In the genomic region with DNA sequence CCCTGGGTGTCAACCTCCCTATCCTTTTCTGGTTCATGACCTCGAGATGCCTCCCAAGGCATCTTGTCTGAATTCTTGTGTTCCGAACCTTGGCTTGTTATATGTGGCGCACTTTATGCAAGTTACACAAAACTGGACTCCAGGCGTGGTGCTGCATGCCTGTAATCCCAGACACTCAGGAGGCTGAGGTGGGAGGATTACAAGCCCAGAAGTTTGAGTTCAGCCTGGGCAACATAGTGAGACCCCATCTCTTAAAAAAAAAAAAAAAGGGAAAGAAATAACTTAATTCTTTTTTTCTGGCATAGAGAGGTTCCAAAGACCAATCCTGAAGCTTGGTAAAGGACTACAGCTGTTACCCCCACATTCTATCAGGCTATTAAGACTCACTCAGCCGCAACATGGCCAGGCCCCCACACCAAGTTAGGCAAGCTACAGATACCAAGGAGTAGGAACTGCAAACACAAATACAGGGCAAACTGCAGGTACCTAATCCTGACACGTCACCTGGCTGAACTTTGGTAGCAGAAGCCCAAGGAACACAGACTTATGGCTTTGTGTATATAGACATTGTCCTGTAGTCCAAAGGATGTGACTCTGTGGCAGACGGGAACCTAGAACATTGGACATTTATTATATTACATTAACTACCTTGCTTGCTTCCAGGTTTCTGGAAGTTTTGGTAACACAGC, we compare ENCODE assay signal across 7 cellular contexts. TPM values are rescaled to one million over a fixed set of nuclear protein-coding genes. Genes with fewer than 3 reads are reported as not detected.
DNase-seq lines count a peak whose midpoint lies in the region; ATAC-seq and TF ChIP-seq lines count a peak whose summit lies in the region.

No MANE protein-coding gene starts in this region.

- peaks cover 20% of the 10 kb centered on the region for H3K4me1 Mint-ChIP-seq in activated naive CD8-positive, alpha-beta T cell (ENCODE audit: low read depth)
- peaks cover 43% of the 10 kb centered on the region for H3K4me1 Mint-ChIP-seq in stimulated activated naive CD8-positive, alpha-beta T cell treated with anti-CD3 and anti-CD28 coated beads, Interleukin-15, amount 100 ng/mL, for 72 hours

- no peak for TF ChIP-seq CTCF in kidney epithelial cell (IDR thresholded peaks at IDR 0.05; ENCODE audit: insufficient read depth, low read length, poor library complexity, severe bottlenecking)

- DNase-seq in HuH-7 (ENCODE audit: low spot score) (peak; percentile 83), kidney epithelial cell (ENCODE audit: low read depth) (no peak), NCI-H128 (lab: John Stamatoyannopoulos, UW; ENCODE audit: unreplicated experiment) (no peak), activated gamma-delta T cell (lab: John Stamatoyannopoulos, UW) (no peak), kidney glomerular epithelial cell (lab: John Stamatoyannopoulos, UW) (no peak)
- DNase-seq in stimulated activated naive CD8-positive, alpha-beta T cell treated with anti-CD3 and anti-CD28 coated beads, Interleukin-15, amount 100 ng/mL, for 72 hours: no peak

- no peak for ATAC-seq in stimulated activated naive CD8-positive, alpha-beta T cell treated with anti-CD3 and anti-CD28 coated beads, Interleukin-15, amount 100 ng/mL, for 72 hours

- H3K9me3 Mint-ChIP-seq in activated naive CD8-positive, alpha-beta T cell (ENCODE audit: low read depth): no peaks in the 10 kb centered on the region
- H3K9me3 Mint-ChIP-seq in stimulated activated naive CD8-positive, alpha-beta T cell treated with anti-CD3 and anti-CD28 coated beads, Interleukin-15, amount 100 ng/mL, for 72 hours: no peaks in the 10 kb centered on the region

- peak overlapping the region; percentile 62 for H3K27ac Mint-ChIP-seq in activated naive CD8-positive, alpha-beta T cell
- H3K27ac Mint-ChIP-seq in stimulated activated naive CD8-positive, alpha-beta T cell treated with anti-CD3 and anti-CD28 coated beads, Interleukin-15, amount 100 ng/mL, for 72 hours: peak overlapping the region; percentile 59 to 72

- H3K4me3 ChIP-seq in kidney epithelial cell (ENCODE audit: low read depth, low read length): peak overlapping the region; percentile 89

- no peaks in the 10 kb centered on the region for H3K27me3 ChIP-seq in kidney epithelial cell (ENCODE audit: control insufficient read depth, insufficient read depth, low read length)

- H3K36me3 Mint-ChIP-seq in activated naive CD8-positive, alpha-beta T cell: peaks cover 2% of the 10 kb centered on the region

- no peaks in the 10 kb centered on the region for H3K27me3 Mint-ChIP-seq in activated naive CD8-positive, alpha-beta T cell
- no peaks in the 10 kb centered on the region for H3K27me3 Mint-ChIP-seq in stimulated activated naive CD8-positive, alpha-beta T cell treated with anti-CD3 and anti-CD28 coated beads, Interleukin-15, amount 100 ng/mL, for 72 hours

- H3K4me3 Mint-ChIP-seq in activated naive CD8-positive, alpha-beta T cell: peak overlapping the region; percentile 95
- H3K4me3 Mint-ChIP-seq in stimulated activated naive CD8-positive, alpha-beta T cell treated with anti-CD3 and anti-CD28 coated beads, Interleukin-15, amount 100 ng/mL, for 72 hours: peak overlapping the region; percentile 97 to 100

- peaks cover 1% of the 10 kb centered on the region for H3K36me3 ChIP-seq in kidney epithelial cell (ENCODE audit: control insufficient read depth, insufficient read depth, low read length)

RNA-seq across cellular contexts. Expression of a gene that starts 1.3 kb away (rescaled TPM):
- total RNA-seq in kidney epithelial cell: 27.5 and 56.8 TPM in 2 replicates

RNA-seq across cellular contexts. Expression of a gene that starts 41.9 kb away (rescaled TPM):
- 31.2 and 31.6 TPM in 2 replicates for total RNA-seq in kidney epithelial cell

RNA-seq across cellular contexts. Expression of a gene that starts 57.4 kb away (rescaled TPM):
- total RNA-seq in kidney epithelial cell: 24.8 and 25.7 TPM in 2 replicates
